In the genomic region with DNA sequence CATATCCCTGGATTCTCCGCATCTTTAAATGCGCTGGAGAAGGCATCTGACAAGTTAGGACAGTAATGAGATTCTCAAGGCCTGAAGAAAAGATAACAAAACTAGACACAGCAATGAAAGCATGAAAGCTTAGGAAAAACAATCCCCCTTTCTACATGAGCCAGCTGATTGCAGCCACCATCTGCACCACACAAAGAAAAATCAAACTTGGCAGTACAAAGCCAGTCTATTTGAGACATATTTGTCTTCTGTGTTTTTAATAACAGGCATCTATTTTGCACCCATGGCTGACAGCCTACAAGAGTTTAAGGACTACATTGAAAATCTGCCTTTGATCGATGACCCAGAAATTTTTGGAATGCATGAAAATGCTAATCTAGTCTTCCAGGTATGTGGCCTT, we compare ENCODE assay signal across 19 cellular contexts.
DNase-seq lines count a peak whose midpoint lies in the region; FAIRE-seq and TF ChIP-seq lines count a peak whose summit lies in the region.
"Had no signal": no experiment of that assay in that cellular context is flagged by ENCODE, and none has a peak within 500 bp of the region (broad histone marks: within the 10 kb centered on the region; RNA-seq: fewer than 3 reads in every experiment).

No MANE protein-coding gene starts in this region.

- FAIRE-seq in GM12892 (lab: Jason Lieb, UNC): no peak
- FAIRE-seq: GM18507 had no signal

- no peak overlapping the region for H3K4me3 Mint-ChIP-seq in brain
- H3K4me3 Mint-ChIP-seq: CD4-positive, CD25-positive, alpha-beta regulatory T cell; IgD-negative memory B cell had no signal

- peaks cover 13% of the 10 kb centered on the region for H3K4me1 Mint-ChIP-seq in brain

- H3K27ac Mint-ChIP-seq in brain: peak overlapping the region in 3 of 5 experiments; percentile 6 to 64 (median 52)
- H3K27ac Mint-ChIP-seq: CD4-positive, CD25-positive, alpha-beta regulatory T cell; IgD-negative memory B cell had no signal

- TF ChIP-seq POLR2A in GM12892 (IDR thresholded peaks at IDR 0.05; ENCODE audit: low read depth, low read length): no peak

- H3K9me3 Mint-ChIP-seq in brain: peaks cover 8 to 20% (median 16%) of the 10 kb centered on the region in 5 experiments

- DNase-seq in Ammon's horn (ENCODE audit: low spot score) (peak; percentile 54), globus pallidus (ENCODE audit: low spot score) (peak; percentile 44), pons (ENCODE audit: low spot score) (peak; percentile 58), GM12892 (ENCODE audit: insufficient read length) (no peak), HUDEP-2 (lab: John Stamatoyannopoulos, UW; ENCODE audit: unreplicated experiment in 76 of 76) (no peak), amniotic stem cell (lab: John Stamatoyannopoulos, UW) (no peak), HCEC 1CT (no peak)
- DNase-seq: CD4-positive, CD25-positive, alpha-beta regulatory T cell; DMS153; DND-41; GOT3; MM.1S; NCI-H2081; NCI-H2227 treated with DMSO at 0.1 percent for 48 hours; NCI-H526 treated with DMSO at 0.1 percent for 48 hours; SHP77 had no signal

- H3K27me3 Mint-ChIP-seq in brain: no peaks in the 10 kb centered on the region

- no peak for TF ChIP-seq CTCF in brain (conservative IDR thresholded peaks at IDR 0.05)

- no peaks in the 10 kb centered on the region for H3K36me3 Mint-ChIP-seq in brain

Comparison
In these comparisons a context has a peak if more than half of its experiments do, and no peak if none do; other contexts are left out.
1. DNase-seq: peak in Ammon's horn (single experiment), globus pallidus (single experiment) and pons (single experiment); none in GM12892 (single experiment), HUDEP-2 (0 of 76), amniotic stem cell (single experiment) and HCEC 1CT (single experiment).